Comparison of ENCODE assay signal across 22 cellular contexts in the genomic region with DNA sequence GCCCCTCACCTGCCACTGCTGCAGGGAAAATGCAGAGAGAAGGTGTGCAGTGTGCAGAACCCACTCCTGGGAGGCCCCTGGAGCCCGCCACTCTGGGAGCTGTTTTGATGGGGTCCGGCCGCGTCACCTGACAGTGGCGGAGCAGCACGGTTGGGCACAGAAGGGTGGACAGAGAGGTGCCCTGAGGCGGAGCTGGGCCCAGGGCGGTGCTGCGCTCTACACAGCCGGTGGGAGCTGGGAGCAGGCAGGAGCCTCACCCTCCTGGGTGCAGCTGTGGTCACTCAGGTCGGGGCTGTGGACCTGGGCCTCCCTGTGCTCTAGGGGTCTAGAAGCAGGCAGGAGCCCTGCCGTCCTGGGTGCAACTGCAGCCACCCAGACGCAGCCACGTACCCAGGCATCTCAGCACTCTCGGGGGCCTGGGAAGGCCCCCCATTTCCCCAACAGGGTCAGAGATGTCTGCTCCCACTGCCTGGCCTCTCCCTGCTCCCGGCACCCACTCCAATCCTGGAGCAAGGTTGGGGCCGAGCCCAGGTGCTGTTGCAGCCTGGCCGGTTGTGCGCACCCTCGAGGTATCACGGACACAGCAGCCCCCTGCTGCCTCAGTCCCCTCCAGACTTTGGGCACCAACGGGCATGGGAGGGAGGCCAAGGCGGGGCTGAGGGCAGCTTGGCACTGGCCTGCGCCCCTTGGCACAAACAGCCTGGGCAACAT.
DNase-seq lines count a peak whose midpoint lies in the region; ATAC-seq and TF ChIP-seq lines count a peak whose summit lies in the region.
"Had no signal": no experiment of that assay in that cellular context is flagged by ENCODE, and none has a peak within 500 bp of the region (broad histone marks: within the 10 kb centered on the region; RNA-seq: fewer than 3 reads in every experiment).

No MANE protein-coding gene starts in this region.

- H3K27me3 Mint-ChIP-seq in natural killer cell treated with Interleukin-12 subunit alpha and Interleukin-12 subunit beta and Interleukin-15 and Interleukin-18, amount 100 ng/mL, for 72 hours = peaks cover 9 to 15% of the 10 kb centered on the region in 2 donors
- no peaks in the 10 kb centered on the region for H3K27me3 Mint-ChIP-seq in natural killer cell (ENCODE audit: low read depth in 2 of 2)
- H3K27me3 Mint-ChIP-seq in mesothelial cell of epicardium (ENCODE audit: low read depth) = no peaks in the 10 kb centered on the region
- H3K27me3 Mint-ChIP-seq: CD4-positive, alpha-beta T cell had no signal

- no peaks in the 10 kb centered on the region for H3K27me3 ChIP-seq in trophoblast cell (ENCODE audit: insufficient read depth, low read length)
- no peaks in the 10 kb centered on the region for H3K27me3 ChIP-seq in upper lobe of left lung
- no peaks in the 10 kb centered on the region for H3K27me3 ChIP-seq in gastroesophageal sphincter
- H3K27me3 ChIP-seq: BLaER1 had no signal

- no peak for TF ChIP-seq POLR2A in upper lobe of left lung (IDR thresholded peaks at IDR 0.05)
- TF ChIP-seq POLR2A in gastroesophageal sphincter (IDR thresholded peaks at IDR 0.05) = no peak

- H2BK5ac ChIP-seq in trophoblast cell (ENCODE audit: low read depth, low read length, poor library complexity) = no peak overlapping the region

- no peak overlapping the region for H3K4ac ChIP-seq in trophoblast cell (ENCODE audit: low read depth, low read length)

- no peak overlapping the region for H3K27ac Mint-ChIP-seq in natural killer cell treated with Interleukin-12 subunit alpha and Interleukin-12 subunit beta and Interleukin-15 and Interleukin-18, amount 100 ng/mL, for 72 hours
- H3K27ac Mint-ChIP-seq in natural killer cell = no peak overlapping the region
- H3K27ac Mint-ChIP-seq in mesothelial cell of epicardium = no peak overlapping the region
- H3K27ac Mint-ChIP-seq: B cell; CD4-positive, alpha-beta T cell; CD8-positive, alpha-beta memory T cell; GM23338; H9 had no signal

- H3K4me3 ChIP-seq in trophoblast cell (ENCODE audit: low read depth, low read length) (peak overlapping the region; percentile 46), upper lobe of left lung (no peak overlapping the region), gastroesophageal sphincter (no peak overlapping the region)
- H3K4me3 ChIP-seq: BLaER1, GM23338 had no signal

- H3K36me3 Mint-ChIP-seq in natural killer cell treated with Interleukin-12 subunit alpha and Interleukin-12 subunit beta and Interleukin-15 and Interleukin-18, amount 100 ng/mL, for 72 hours = no peaks in the 10 kb centered on the region
- H3K36me3 Mint-ChIP-seq in natural killer cell = no peaks in the 10 kb centered on the region
- peaks cover 3% of the 10 kb centered on the region for H3K36me3 Mint-ChIP-seq in mesothelial cell of epicardium
- H3K36me3 Mint-ChIP-seq: CD8-positive, alpha-beta memory T cell had no signal

- H3K9me3 ChIP-seq in trophoblast cell (ENCODE audit: insufficient read depth, low read depth, low read length) (peaks cover 14% of the 10 kb centered on the region), upper lobe of left lung (no peaks in the 10 kb centered on the region), gastroesophageal sphincter (no peaks in the 10 kb centered on the region)

- WGBS in trophoblast cell (ENCODE audit: extremely low coverage, insufficient coverage, insufficient read length) = no CpG with 5 or more reads among the region's 24 CpGs
- 88 to 89% methylated on average over 10 to 23 of the region's 24 CpGs for WGBS in upper lobe of left lung, 2 donors
- WGBS in gastroesophageal sphincter (ENCODE audit: low coverage in 1 of 2), 2 donors = no CpG with 5 or more reads among the region's 24 CpGs

- no peak for DNase-seq in natural killer cell treated with Interleukin-12 subunit alpha and Interleukin-12 subunit beta and Interleukin-15 and Interleukin-18, amount 100 ng/mL, for 72 hours (ENCODE audit: low spot score)
- DNase-seq in natural killer cell = no peak
- DNase-seq in trophoblast cell = no peak
- peak in 1 of 2 donors; percentile 63 for DNase-seq in upper lobe of left lung
- DNase-seq in hippocampal formation (lab: John Stamatoyannopoulos, UW) = no peak
- DNase-seq in mesothelial cell of epicardium (ENCODE audit: low spot score in 2 of 2, unreplicated experiment in 2 of 2) = no peak
- DNase-seq: Calu3; CD4-positive, alpha-beta T cell; CD8-positive, alpha-beta memory T cell; COR-L47; DMS53; DMS79 treated with DMSO at 0.1 percent for 48 hours; GF-D8; H9 had no signal

- H2BK12ac ChIP-seq in trophoblast cell (ENCODE audit: low read length) = no peak overlapping the region

- H3K23ac ChIP-seq in trophoblast cell (ENCODE audit: low read length) = no peak overlapping the region

- no peak overlapping the region for H4K8ac ChIP-seq in trophoblast cell (ENCODE audit: low read depth, low read length)

- H3K79me1 ChIP-seq in trophoblast cell (ENCODE audit: low read length) = no peaks in the 10 kb centered on the region

- no peak overlapping the region for H4K12ac ChIP-seq in trophoblast cell (ENCODE audit: low read depth, low read length)

- no peak for TF ChIP-seq CTCF in natural killer cell (IDR thresholded peaks at IDR 0.05)
- TF ChIP-seq CTCF in upper lobe of left lung (IDR thresholded peaks at IDR 0.05) = no peak
- TF ChIP-seq CTCF in gastroesophageal sphincter (IDR thresholded peaks at IDR 0.05) = no peak
- TF ChIP-seq CTCF in mesothelial cell of epicardium (IDR thresholded peaks at IDR 0.05; ENCODE audit: unreplicated experiment) = no peak

- H3K36me3 ChIP-seq in trophoblast cell (ENCODE audit: control insufficient read depth in 1 of 2, insufficient read depth in 2 of 2, low read length in 2 of 2) = no peaks in the 10 kb centered on the region
- H3K36me3 ChIP-seq in upper lobe of left lung = no peaks in the 10 kb centered on the region
- peaks cover 0 to 8% of the 10 kb centered on the region in 2 donors for H3K36me3 ChIP-seq in gastroesophageal sphincter

- H3K79me2 ChIP-seq in trophoblast cell (ENCODE audit: control insufficient read depth, insufficient read depth, low read length, poor library complexity) = no peaks in the 10 kb centered on the region

- H4K91ac ChIP-seq in trophoblast cell (ENCODE audit: low read depth, low read length) = no peak overlapping the region

- no peak overlapping the region for H3K4me2 ChIP-seq in trophoblast cell (ENCODE audit: low read length)
- H3K4me2 ChIP-seq: BLaER1, GM23338 had no signal

- H2AK5ac ChIP-seq in trophoblast cell (ENCODE audit: low read length) = no peak overlapping the region

- no peaks in the 10 kb centered on the region for H3K4me1 Mint-ChIP-seq in natural killer cell treated with Interleukin-12 subunit alpha and Interleukin-12 subunit beta and Interleukin-15 and Interleukin-18, amount 100 ng/mL, for 72 hours (ENCODE audit: low read depth in 2 of 2)
- no peaks in the 10 kb centered on the region for H3K4me1 Mint-ChIP-seq in natural killer cell
- H3K4me1 Mint-ChIP-seq in mesothelial cell of epicardium = no peaks in the 10 kb centered on the region
- H3K4me1 Mint-ChIP-seq: B cell; CD8-positive, alpha-beta memory T cell; GM23338 had no signal

- no peak overlapping the region for H2BK120ac ChIP-seq in trophoblast cell (ENCODE audit: insufficient read depth, low read length, poor library complexity)

- H3K4me3 Mint-ChIP-seq in natural killer cell treated with Interleukin-12 subunit alpha and Interleukin-12 subunit beta and Interleukin-15 and Interleukin-18, amount 100 ng/mL, for 72 hours = no peak overlapping the region
- no peak overlapping the region for H3K4me3 Mint-ChIP-seq in natural killer cell
- no peak overlapping the region for H3K4me3 Mint-ChIP-seq in mesothelial cell of epicardium
- H3K4me3 Mint-ChIP-seq: B cell; CD4-positive, alpha-beta T cell; CD8-positive, alpha-beta memory T cell; GM23338; H9 had no signal

- H3K27ac ChIP-seq in trophoblast cell (ENCODE audit: low read depth, low read length) (no peak overlapping the region), upper lobe of left lung (no peak overlapping the region), gastroesophageal sphincter (no peak overlapping the region)
- H3K27ac ChIP-seq: 22Rv1, BLaER1, C4-2B had no signal

- no peak overlapping the region for H3K9ac ChIP-seq in trophoblast cell (ENCODE audit: low read length)
- H3K9ac ChIP-seq: BLaER1 had no signal

- TF ChIP-seq EP300 in upper lobe of left lung (IDR thresholded peaks at IDR 0.05) = no peak
- no peak for TF ChIP-seq EP300 in gastroesophageal sphincter (IDR thresholded peaks at IDR 0.05)

- no peak overlapping the region for H3K18ac ChIP-seq in trophoblast cell (ENCODE audit: low read length)

- no peaks in the 10 kb centered on the region for H3K9me3 Mint-ChIP-seq in natural killer cell treated with Interleukin-12 subunit alpha and Interleukin-12 subunit beta and Interleukin-15 and Interleukin-18, amount 100 ng/mL, for 72 hours
- no peaks in the 10 kb centered on the region for H3K9me3 Mint-ChIP-seq in natural killer cell
- H3K9me3 Mint-ChIP-seq in mesothelial cell of epicardium = no peaks in the 10 kb centered on the region
- H3K9me3 Mint-ChIP-seq: CD4-positive, alpha-beta T cell; CD8-positive, alpha-beta memory T cell had no signal

- peak; percentile 43 to 48 for ATAC-seq in natural killer cell treated with Interleukin-12 subunit alpha and Interleukin-12 subunit beta and Interleukin-15 and Interleukin-18, amount 100 ng/mL, for 72 hours
- ATAC-seq in natural killer cell = no peak
- ATAC-seq in upper lobe of left lung (ENCODE audit: low FRiP score in 2 of 2) = peak; percentile 21 to 30
- no peak for ATAC-seq in gastroesophageal sphincter
- ATAC-seq in HG03354 (IDR thresholded peaks at IDR 0.05; ENCODE audit: poor library complexity, severe bottlenecking, unreplicated experiment) = no peak
- ATAC-seq: GM23338, HCT116 had no signal

- no peak overlapping the region for H3K14ac ChIP-seq in trophoblast cell (ENCODE audit: low read length)

- no peak overlapping the region for H2AFZ ChIP-seq in trophoblast cell (ENCODE audit: insufficient read depth, low read length, poor library complexity)
- H2AFZ ChIP-seq: GM23338 had no signal

- H3K4me1 ChIP-seq in trophoblast cell (ENCODE audit: control insufficient read depth in 1 of 2, insufficient read depth in 2 of 2, low read length in 2 of 2) = no peaks in the 10 kb centered on the region
- no peaks in the 10 kb centered on the region for H3K4me1 ChIP-seq in upper lobe of left lung
- H3K4me1 ChIP-seq in gastroesophageal sphincter = no peaks in the 10 kb centered on the region
- H3K4me1 ChIP-seq: BLaER1 had no signal

- intact Hi-C loops in natural killer cell (cut with micrococcal nuclease) = no loop called here

Comparison
In these comparisons a context has a peak if more than half of its experiments do, and no peak if none do; other contexts are left out.
1. ATAC-seq: peak in natural killer cell treated with Interleukin-12 subunit alpha and Interleukin-12 subunit beta and Interleukin-15 and Interleukin-18, amount 100 ng/mL, for 72 hours (2 of 2) and upper lobe of left lung (2 of 2); none in natural killer cell (0 of 3), gastroesophageal sphincter (single experiment) and HG03354 (single experiment).